ENCODE assay signal across 12 cellular contexts in genomic region chr6:389622-390021, GRCh38. TPM values are rescaled to one million over a fixed set of nuclear protein-coding genes. Genes with fewer than 3 reads are reported as not detected.
A peak's percentile ranks its signal among the peaks of the same experiment; 100 is the strongest.
DNase-seq lines count a peak whose midpoint lies in the region; ATAC-seq, FAIRE-seq and TF ChIP-seq lines count a peak whose summit lies in the region.
"Had no signal": no experiment of that assay in that cellular context is flagged by ENCODE, and none has a peak within 500 bp of the region (broad histone marks: within the 10 kb centered on the region; RNA-seq: fewer than 3 reads in every experiment).

No MANE protein-coding gene starts in this region.

- peak; percentile 95 for FAIRE-seq in GM19239 (lab: Jason Lieb, UNC)

- peak overlapping the region; percentile 89; the same call in 1 of the 2 replicates for H3K4me3 ChIP-seq in GM12864 (ENCODE audit: low read depth, low read length)
- no peak overlapping the region for H3K4me3 ChIP-seq in choroid plexus epithelial cell (ENCODE audit: low read depth, low read length)
- H3K4me3 ChIP-seq: ascending aorta, gastrocnemius medialis had no signal

- ATAC-seq in HG03378 (IDR thresholded peaks at IDR 0.05; ENCODE audit: unreplicated experiment), result peak; percentile 41
- ATAC-seq: gastrocnemius medialis had no signal

- TF ChIP-seq CTCF in GM12864 (IDR thresholded peaks at IDR 0.05; ENCODE audit: low read depth, low read length, missing control alignments), result peak; percentile 8
- TF ChIP-seq CTCF in choroid plexus epithelial cell (conservative IDR thresholded peaks at IDR 0.05; ENCODE audit: low read depth, low read length), result peak; percentile 14

- DNase-seq in GM12864 (ENCODE audit: low read depth) (peak; percentile 82), GM19239 (ENCODE audit: insufficient read length, low spot score) (no peak), choroid plexus epithelial cell (ENCODE audit: low read depth) (no peak), SW480 (ENCODE audit: low spot score) (no peak), DMS153 (lab: John Stamatoyannopoulos, UW) (no peak), A172 (ENCODE audit: low spot score) (no peak)
- no peak for DNase-seq in NK-92 treated with Interleukin-12 subunit alpha and Interleukin-12 subunit beta, amount 100 ng/mL, for 24 hours (lab: John Stamatoyannopoulos, UW)
- DNase-seq: EL, gastrocnemius medialis, NCI-H1694 had no signal

RNA-seq across cellular contexts. Expression of gene IRF4, which starts 1.9 kb away (rescaled TPM):
- total RNA-seq in A172 (2014; rRNA removed; shearing (Covaris generic)), result 0.29 TPM in 1 of 2 replicates, not detected in the other
